In the genomic region with DNA sequence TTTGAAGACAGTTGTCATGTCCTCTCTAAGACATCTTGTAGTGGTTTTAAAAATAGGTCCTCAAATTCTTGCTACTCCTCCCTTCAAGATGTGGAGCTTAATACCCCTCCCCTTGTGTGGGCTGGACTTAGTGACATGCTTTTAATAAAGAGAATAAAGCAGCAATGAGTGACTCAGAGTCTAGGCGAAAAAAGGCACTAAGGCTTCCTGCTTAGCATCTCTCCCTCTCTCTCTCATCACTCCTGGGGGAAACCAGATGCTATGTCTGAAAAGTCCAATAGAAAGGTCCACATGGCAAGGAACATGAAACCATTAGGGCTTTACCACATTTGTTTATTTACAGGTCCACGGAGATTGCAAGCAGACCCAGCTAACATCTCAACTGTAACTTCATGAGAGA, we compare ENCODE assay signal across 17 cellular contexts. TPM values are rescaled to one million over a fixed set of nuclear protein-coding genes. Genes with fewer than 3 reads are reported as not detected.
"Had no signal": no experiment of that assay in that cellular context is flagged by ENCODE, and none has a peak within 500 bp of the region (broad histone marks: within the 10 kb centered on the region; RNA-seq: fewer than 3 reads in every experiment).

No MANE protein-coding gene starts in this region.

- H3K27ac ChIP-seq: brain microvascular endothelial cell, epithelial cell of prostate, neutrophil, right atrium auricular region, thyroid gland had no signal

- H3K4me2 ChIP-seq: smooth muscle cell had no signal

- H3K4me1 ChIP-seq: right atrium auricular region, thyroid gland had no signal

- H3K36me3 ChIP-seq: neutrophil had no signal

- H3K27me3 Mint-ChIP-seq: activated CD4-positive, alpha-beta T cell treated with anti-CD3 and anti-CD28 coated beads, Interleukin-2, amount 10 ng/mL, durations not matched to agents 7 days and 5 days; activated naive CD4-positive, alpha-beta T cell treated with anti-CD3 and anti-CD28 coated beads, Interleukin-2, amount 50 U/mL, for 24 hours; dendritic cell treated with granulocyte-macrophage colony-stimulating factor and Interleukin-4, amounts not matched to agents 40 ng/mL and 50 ng/mL, for 4 days; effector memory CD8-positive, alpha-beta T cell; naive thymus-derived CD4-positive, alpha-beta T cell had no signal

- DNase-seq: activated CD4-positive, alpha-beta T cell treated with anti-CD3 and anti-CD28 coated beads, Interleukin-2, amount 10 ng/mL, durations not matched to agents 7 days and 5 days; activated CD4-positive, CD25-positive, alpha-beta regulatory T cell; activated T-cell treated with anti-CD3 and anti-CD28 coated beads for 4 hours; amniotic stem cell; brain microvascular endothelial cell; effector memory CD8-positive, alpha-beta T cell; mammary epithelial cell; naive thymus-derived CD4-positive, alpha-beta T cell; thyroid gland had no signal

- H3K9me3 Mint-ChIP-seq: activated CD4-positive, alpha-beta T cell treated with anti-CD3 and anti-CD28 coated beads, Interleukin-2, amount 10 ng/mL, durations not matched to agents 7 days and 5 days; activated naive CD4-positive, alpha-beta T cell treated with anti-CD3 and anti-CD28 coated beads, Interleukin-2, amount 50 U/mL, for 24 hours; activated T-helper 2 cell treated with anti-CD3 and anti-CD28 coated beads, Interferon-gamma antibody, Interleukin-2, Interleukin-4, amounts not matched to agents 10 μg/mL and 5 μg/mL and 100 μg/mL, durations not matched to agents 14 hours and 24 hours and 36 hours; dendritic cell treated with granulocyte-macrophage colony-stimulating factor and Interleukin-4, amounts not matched to agents 40 ng/mL and 50 ng/mL, for 4 days; effector memory CD8-positive, alpha-beta T cell; naive thymus-derived CD4-positive, alpha-beta T cell; stimulated activated effector memory CD8-positive, alpha-beta T cell treated with anti-CD3 and anti-CD28 coated beads, Interleukin-12 subunit alpha, Interleukin-12 subunit beta, amount 100 ng/mL, for 72 hours had no signal

- ATAC-seq: effector memory CD8-positive, alpha-beta T cell; naive thymus-derived CD4-positive, alpha-beta T cell; stimulated activated effector memory CD8-positive, alpha-beta T cell treated with anti-CD3 and anti-CD28 coated beads, Interleukin-12 subunit alpha, Interleukin-12 subunit beta, amount 100 ng/mL, for 72 hours had no signal

- H3K4me1 Mint-ChIP-seq: stimulated activated effector memory CD8-positive, alpha-beta T cell treated with anti-CD3 and anti-CD28 coated beads, Interleukin-12 subunit alpha, Interleukin-12 subunit beta, amount 100 ng/mL, for 72 hours had no signal

- H3K9me3 ChIP-seq: neutrophil, right atrium auricular region, thyroid gland had no signal

- H3K4me3 Mint-ChIP-seq: activated CD4-positive, alpha-beta T cell treated with anti-CD3 and anti-CD28 coated beads, Interleukin-2, amount 10 ng/mL, durations not matched to agents 7 days and 5 days; activated naive CD4-positive, alpha-beta T cell treated with anti-CD3 and anti-CD28 coated beads, Interleukin-2, amount 50 U/mL, for 24 hours; dendritic cell treated with granulocyte-macrophage colony-stimulating factor and Interleukin-4, amounts not matched to agents 40 ng/mL and 50 ng/mL, for 4 days; effector memory CD8-positive, alpha-beta T cell; naive thymus-derived CD4-positive, alpha-beta T cell; stimulated activated effector memory CD8-positive, alpha-beta T cell treated with anti-CD3 and anti-CD28 coated beads, Interleukin-12 subunit alpha, Interleukin-12 subunit beta, amount 100 ng/mL, for 72 hours had no signal

- H3K27me3 ChIP-seq: brain microvascular endothelial cell, neutrophil, right atrium auricular region, thyroid gland had no signal

- H3K27ac Mint-ChIP-seq: activated CD4-positive, alpha-beta T cell treated with anti-CD3 and anti-CD28 coated beads, Interleukin-2, amount 10 ng/mL, durations not matched to agents 7 days and 5 days; activated T-helper 2 cell treated with anti-CD3 and anti-CD28 coated beads, Interferon-gamma antibody, Interleukin-2, Interleukin-4, amounts not matched to agents 10 μg/mL and 5 μg/mL and 100 μg/mL, durations not matched to agents 14 hours and 24 hours and 36 hours; dendritic cell treated with granulocyte-macrophage colony-stimulating factor and Interleukin-4, amounts not matched to agents 40 ng/mL and 50 ng/mL, for 4 days; effector memory CD8-positive, alpha-beta T cell; stimulated activated effector memory CD8-positive, alpha-beta T cell treated with anti-CD3 and anti-CD28 coated beads, Interleukin-12 subunit alpha, Interleukin-12 subunit beta, amount 100 ng/mL, for 72 hours had no signal

- H3K4me3 ChIP-seq: right atrium auricular region, smooth muscle cell, thyroid gland had no signal

RNA-seq across cellular contexts. Expression of a gene that starts 44.9 kb away (rescaled TPM):
- polyA plus RNA-seq: smooth muscle cell had no signal
